In the genomic region with DNA sequence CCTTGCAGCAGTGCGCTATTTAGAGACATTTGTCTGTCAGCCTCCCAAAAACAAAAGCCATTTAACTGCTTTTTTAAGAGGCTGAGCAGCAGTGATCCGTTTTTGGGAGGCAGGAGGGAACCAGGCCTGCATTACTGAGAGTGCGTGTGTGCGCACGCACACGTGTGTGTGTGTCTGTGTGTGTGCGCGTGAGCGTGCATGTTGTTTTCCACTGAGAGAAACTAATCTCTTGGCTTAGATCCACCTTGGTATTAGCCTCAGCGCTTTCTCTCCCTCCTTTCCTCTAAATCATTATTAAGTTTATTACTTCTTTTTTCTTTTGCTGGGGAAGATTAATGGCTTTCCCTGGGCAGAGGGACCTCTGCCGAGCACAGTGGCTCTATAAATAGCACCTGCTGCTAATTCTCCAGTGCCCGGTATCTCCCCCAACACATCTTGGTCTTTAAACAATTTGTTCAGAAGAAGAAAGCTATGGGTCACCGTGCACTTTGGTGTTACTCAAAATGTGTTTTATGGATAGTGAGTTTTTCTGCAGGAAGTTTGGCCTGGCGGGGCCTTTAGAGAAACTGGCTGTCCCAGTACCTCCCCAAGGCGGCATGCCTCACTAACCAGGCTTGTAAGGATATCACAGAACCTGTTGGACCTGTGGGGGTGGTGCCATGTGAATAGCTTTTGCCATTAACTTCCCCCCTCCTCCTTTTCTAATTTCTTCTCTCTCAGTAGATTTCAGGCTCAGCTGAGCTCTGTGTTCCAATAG, we compare ENCODE assay signal across 13 cellular contexts.
A peak's percentile ranks its signal among the peaks of the same experiment; 100 is the strongest.
DNase-seq lines count a peak whose midpoint lies in the region; ATAC-seq, FAIRE-seq and TF ChIP-seq lines count a peak whose summit lies in the region.
"Had no signal": no experiment of that assay in that cellular context is flagged by ENCODE, and none has a peak within 500 bp of the region (broad histone marks: within the 10 kb centered on the region; RNA-seq: fewer than 3 reads in every experiment).

No MANE protein-coding gene starts in this region.

- no peak overlapping the region for H3K27ac Mint-ChIP-seq in HFFc6
- H3K27ac Mint-ChIP-seq: activated CD4-positive, alpha-beta T cell treated with anti-CD3 and anti-CD28 coated beads for 36 hours; stimulated activated effector memory CD8-positive, alpha-beta T cell treated with anti-CD3 and anti-CD28 coated beads, Interleukin-12 subunit alpha, Interleukin-12 subunit beta, amount 100 ng/mL, for 72 hours had no signal

- no peaks in the 10 kb centered on the region for H3K36me3 Mint-ChIP-seq in HFFc6 (ENCODE audit: low read depth)
- H3K36me3 Mint-ChIP-seq: stimulated activated effector memory CD8-positive, alpha-beta T cell treated with anti-CD3 and anti-CD28 coated beads, Interleukin-12 subunit alpha, Interleukin-12 subunit beta, amount 100 ng/mL, for 72 hours had no signal

- intact Hi-C loops in heart left ventricle (cut with DNase I) (no loop called here), psoas muscle (cut with DNase I) (no loop called here), dorsolateral prefrontal cortex (cut with DNase I) (no loop called here)

- H3K27ac ChIP-seq in heart left ventricle (peak overlapping the region in 1 of 12 donors; percentile 46), psoas muscle (no peak overlapping the region), dorsolateral prefrontal cortex (no peak overlapping the region)

- DNase-seq in Caki2 (ENCODE audit: low read depth), result peak; percentile 16
- peak; percentile 46 for DNase-seq in NCI-H2227 treated with DMSO at 0.1 percent for 48 hours (lab: John Stamatoyannopoulos, UW)
- no peak for DNase-seq in heart left ventricle
- no peak for DNase-seq in psoas muscle
- DNase-seq in HFFc6, result no peak
- DNase-seq in dorsolateral prefrontal cortex, result no peak
- DNase-seq in T-helper 1 cell, result no peak
- DNase-seq in H54 (ENCODE audit: insufficient read length, low spot score), result no peak
- DNase-seq: activated CD4-positive, alpha-beta T cell treated with anti-CD3 and anti-CD28 coated beads for 36 hours; occipital lobe; SIG-M5 had no signal

- peaks cover 0 to 13% (median 0%) of the 10 kb centered on the region in 12 donors for H3K4me1 ChIP-seq in heart left ventricle
- no peaks in the 10 kb centered on the region for H3K4me1 ChIP-seq in psoas muscle

- in situ Hi-C loops in Caki2 (cut with HindIII; ENCODE audit: low pct_unique_long_range_greater_than_20kb, low sequenced_read_pairs), result no loop called here

- TF ChIP-seq POLR2A in heart left ventricle (IDR thresholded peaks at IDR 0.05) (no peak), H54 (IDR thresholded peaks at IDR 0.05; ENCODE audit: low read depth, low read length) (no peak)

- WGBS in heart left ventricle, 4 donors, result 64 to 70% (median 69%) methylated on average over 15 of the region's 15 CpGs
- 40 to 47% (median 40%) methylated on average over 15 of the region's 15 CpGs for WGBS in psoas muscle, 3 donors

- H3K4me3 Mint-ChIP-seq in HFFc6, result no peak overlapping the region
- H3K4me3 Mint-ChIP-seq: activated CD4-positive, alpha-beta T cell treated with anti-CD3 and anti-CD28 coated beads for 36 hours; stimulated activated effector memory CD8-positive, alpha-beta T cell treated with anti-CD3 and anti-CD28 coated beads, Interleukin-12 subunit alpha, Interleukin-12 subunit beta, amount 100 ng/mL, for 72 hours had no signal

- no peaks in the 10 kb centered on the region for H3K27me3 ChIP-seq in heart left ventricle
- no peaks in the 10 kb centered on the region for H3K27me3 ChIP-seq in psoas muscle (ENCODE audit: insufficient read depth in 3 of 3, low read length in 2 of 3)
- peaks cover 0 to 4% (median 0%) of the 10 kb centered on the region in 45 donors for H3K27me3 ChIP-seq in dorsolateral prefrontal cortex

- TF ChIP-seq CTCF in heart left ventricle (IDR thresholded peaks at IDR 0.05) (no peak), psoas muscle (IDR thresholded peaks at IDR 0.05) (no peak), HFFc6 (IDR thresholded peaks at IDR 0.05) (no peak), dorsolateral prefrontal cortex (IDR thresholded peaks at IDR 0.05 in 54 of 56, conservative IDR thresholded peaks at IDR 0.05 in 2 of 56; ENCODE audit: low read depth in 1 of 56, partially characterized antibody in 56 of 56) (no peak)

- H3K4me3 ChIP-seq in heart left ventricle, result no peak overlapping the region
- peak overlapping the region; percentile 11 for H3K4me3 ChIP-seq in psoas muscle
- peak overlapping the region in 8 of 59 donors; percentile 0 to 34 (median 8) for H3K4me3 ChIP-seq in dorsolateral prefrontal cortex

- peaks cover 42% of the 10 kb centered on the region for H3K9me3 Mint-ChIP-seq in HFFc6
- H3K9me3 Mint-ChIP-seq: stimulated activated effector memory CD8-positive, alpha-beta T cell treated with anti-CD3 and anti-CD28 coated beads, Interleukin-12 subunit alpha, Interleukin-12 subunit beta, amount 100 ng/mL, for 72 hours had no signal

- H3K9me3 ChIP-seq in heart left ventricle (no peaks in the 10 kb centered on the region), psoas muscle (no peaks in the 10 kb centered on the region)

- ATAC-seq in heart left ventricle (peak in 3 of 4 donors; percentile 44 to 72 (median 61)), psoas muscle (peak in 1 of 4 donors; percentile 24)
- ATAC-seq: activated CD4-positive, alpha-beta T cell treated with anti-CD3 and anti-CD28 coated beads for 36 hours; stimulated activated effector memory CD8-positive, alpha-beta T cell treated with anti-CD3 and anti-CD28 coated beads, Interleukin-12 subunit alpha, Interleukin-12 subunit beta, amount 100 ng/mL, for 72 hours had no signal

- H3K36me3 ChIP-seq in heart left ventricle, result no peaks in the 10 kb centered on the region
- no peaks in the 10 kb centered on the region for H3K36me3 ChIP-seq in psoas muscle (ENCODE audit: insufficient read depth in 1 of 2, low read depth in 1 of 2)

- no peak for FAIRE-seq in H54 (lab: Jason Lieb, UNC)
- FAIRE-seq: H1 had no signal

- H3K27me3 Mint-ChIP-seq in HFFc6 (ENCODE audit: insufficient read depth), result no peaks in the 10 kb centered on the region

- no peaks in the 10 kb centered on the region for H3K4me1 Mint-ChIP-seq in HFFc6 (ENCODE audit: low read depth)
- H3K4me1 Mint-ChIP-seq: activated CD4-positive, alpha-beta T cell treated with anti-CD3 and anti-CD28 coated beads for 36 hours; stimulated activated effector memory CD8-positive, alpha-beta T cell treated with anti-CD3 and anti-CD28 coated beads, Interleukin-12 subunit alpha, Interleukin-12 subunit beta, amount 100 ng/mL, for 72 hours had no signal

Comparison
In these comparisons a context has a peak if more than half of its experiments do, and no peak if none do; other contexts are left out.
1. DNase-seq: peak in Caki2 (single experiment) and NCI-H2227 treated with DMSO at 0.1 percent for 48 hours (single experiment); none in heart left ventricle (0 of 5), psoas muscle (0 of 2), HFFc6 (single experiment), dorsolateral prefrontal cortex (0 of 10), T-helper 1 cell (0 of 5) and H54 (single experiment).